1 cellular context compared by ENCODE assay signal in the genomic region with DNA sequence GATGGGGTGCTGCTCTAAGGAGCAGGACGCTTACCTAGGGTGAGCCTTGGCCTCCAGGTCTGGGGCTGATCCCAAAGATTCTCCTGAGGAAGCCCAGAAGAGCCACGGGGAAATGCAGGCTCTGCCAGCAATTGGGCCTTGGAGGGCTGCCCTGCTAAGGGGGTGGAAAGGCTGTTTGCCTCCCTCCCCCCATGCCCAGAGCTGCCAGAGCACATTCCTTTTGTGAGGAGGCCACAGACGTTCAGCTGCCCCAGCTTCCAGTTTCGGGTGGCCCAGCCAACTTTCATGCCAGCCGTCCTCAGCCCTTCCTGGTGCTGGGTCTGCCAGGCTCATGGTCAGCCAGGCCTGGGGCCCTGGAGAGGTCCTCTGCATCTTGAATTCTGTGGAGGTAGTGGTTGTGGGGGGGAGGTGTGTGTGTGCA.
TF ChIP-seq lines count a peak whose summit lies in the region.

No MANE protein-coding gene starts in this region.

TF ChIP-seq in HCT116, 20 proteins besides CTCF, POLR2A, EP300 and RAD21:
- TF ChIP-seq, protein P1, sequence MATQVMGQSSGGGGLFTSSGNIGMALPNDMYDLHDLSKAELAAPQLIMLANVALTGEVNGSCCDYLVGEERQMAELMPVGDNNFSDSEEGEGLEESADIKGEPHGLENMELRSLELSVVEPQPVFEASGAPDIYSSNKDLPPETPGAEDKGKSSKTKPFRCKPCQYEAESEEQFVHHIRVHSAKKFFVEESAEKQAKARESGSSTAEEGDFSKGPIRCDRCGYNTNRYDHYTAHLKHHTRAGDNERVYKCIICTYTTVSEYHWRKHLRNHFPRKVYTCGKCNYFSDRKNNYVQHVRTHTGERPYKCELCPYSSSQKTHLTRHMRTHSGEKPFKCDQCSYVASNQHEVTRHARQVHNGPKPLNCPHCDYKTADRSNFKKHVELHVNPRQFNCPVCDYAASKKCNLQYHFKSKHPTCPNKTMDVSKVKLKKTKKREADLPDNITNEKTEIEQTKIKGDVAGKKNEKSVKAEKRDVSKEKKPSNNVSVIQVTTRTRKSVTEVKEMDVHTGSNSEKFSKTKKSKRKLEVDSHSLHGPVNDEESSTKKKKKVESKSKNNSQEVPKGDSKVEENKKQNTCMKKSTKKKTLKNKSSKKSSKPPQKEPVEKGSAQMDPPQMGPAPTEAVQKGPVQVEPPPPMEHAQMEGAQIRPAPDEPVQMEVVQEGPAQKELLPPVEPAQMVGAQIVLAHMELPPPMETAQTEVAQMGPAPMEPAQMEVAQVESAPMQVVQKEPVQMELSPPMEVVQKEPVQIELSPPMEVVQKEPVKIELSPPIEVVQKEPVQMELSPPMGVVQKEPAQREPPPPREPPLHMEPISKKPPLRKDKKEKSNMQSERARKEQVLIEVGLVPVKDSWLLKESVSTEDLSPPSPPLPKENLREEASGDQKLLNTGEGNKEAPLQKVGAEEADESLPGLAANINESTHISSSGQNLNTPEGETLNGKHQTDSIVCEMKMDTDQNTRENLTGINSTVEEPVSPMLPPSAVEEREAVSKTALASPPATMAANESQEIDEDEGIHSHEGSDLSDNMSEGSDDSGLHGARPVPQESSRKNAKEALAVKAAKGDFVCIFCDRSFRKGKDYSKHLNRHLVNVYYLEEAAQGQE (IDR thresholded peaks at IDR 0.05; ENCODE audit: low read depth): no peak
- TF ChIP-seq, protein P2, sequence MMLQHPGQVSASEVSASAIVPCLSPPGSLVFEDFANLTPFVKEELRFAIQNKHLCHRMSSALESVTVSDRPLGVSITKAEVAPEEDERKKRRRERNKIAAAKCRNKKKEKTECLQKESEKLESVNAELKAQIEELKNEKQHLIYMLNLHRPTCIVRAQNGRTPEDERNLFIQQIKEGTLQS (IDR thresholded peaks at IDR 0.05): no peak
- no peak for TF ChIP-seq TCF7L2 (IDR thresholded peaks at IDR 0.05; ENCODE audit: borderline replicate concordance, extremely low read depth, insufficient read depth, insufficient read length)
- no peak for TF ChIP-seq ZNF274 (IDR thresholded peaks at IDR 0.05; ENCODE audit: low read depth, low read length)
- TF ChIP-seq EGR1 (IDR thresholded peaks at IDR 0.05; ENCODE audit: low read depth): no peak
- TF ChIP-seq ZFX (IDR thresholded peaks at IDR 0.05): no peak
- TF ChIP-seq SRF (IDR thresholded peaks at IDR 0.05; ENCODE audit: low read depth): no peak
- TF ChIP-seq CBX3 (IDR thresholded peaks at IDR 0.05; ENCODE audit: low read depth): no peak
